In genomic region chr4:80839792-80840191, GRCh38 we compare ENCODE assay signal across 28 cellular contexts.
"Had no signal": no experiment of that assay in that cellular context is flagged by ENCODE, and none has a peak within 500 bp of the region (broad histone marks: within the 10 kb centered on the region; RNA-seq: fewer than 3 reads in every experiment).

No MANE protein-coding gene starts in this region.

- H3K36me3 ChIP-seq: neural progenitor cell, ovary, spleen, suprapubic skin, tibial artery, transverse colon, upper lobe of right lung, uterus had no signal

- H3K4me1 ChIP-seq: neural progenitor cell, parathyroid adenoma, psoas muscle, spleen, suprapubic skin, testis, tibial artery, transverse colon, upper lobe of right lung, uterus had no signal

- H3K27ac ChIP-seq: neural progenitor cell, ovary, parathyroid adenoma, psoas muscle, skin epidermis, spleen, suprapubic skin, testis, tibial artery, transverse colon, upper lobe of right lung, uterus had no signal

- H3K27me3 ChIP-seq: neural progenitor cell, ovary, spleen, suprapubic skin, testis, tibial artery, transverse colon, upper lobe of right lung, uterus had no signal

- ATAC-seq: natural killer cell; psoas muscle; right cardiac atrium; sciatic nerve; stimulated activated memory B cell treated with anti-CD40 and anti-IgM and Interleukin-4, amounts not matched to agents 10 μg/mL and 1 μg/mL and 100 μg/mL, for 72 hours; stimulated activated naive CD8-positive, alpha-beta T cell treated with anti-CD3 and anti-CD28 coated beads, Interleukin-15, amount 100 ng/mL, for 72 hours; stimulated activated naive CD8-positive, alpha-beta T cell treated with anti-CD3 and anti-CD28 coated beads, Interleukin-15, Interleukin-2, amounts not matched to agents 100 U/mL and 50 U/mL, for 24 hours; upper lobe of right lung had no signal

- H3K79me2 ChIP-seq: parathyroid adenoma had no signal

- H2AFZ ChIP-seq: neural progenitor cell, parathyroid adenoma had no signal

- H3K9ac ChIP-seq: neural progenitor cell, parathyroid adenoma had no signal

- H3K9me3 ChIP-seq: ovary, suprapubic skin, testis, tibial artery, transverse colon, upper lobe of right lung, uterus had no signal

- DNase-seq: natural killer cell; occipital lobe; ovary; posterior cingulate gyrus; psoas muscle; right cardiac atrium; spleen; stimulated activated CD4-positive, alpha-beta T cell treated with anti-CD3 and anti-CD28 coated beads, Interleukin-12 subunit alpha, Interleukin-12 subunit beta, amount 100 ng/mL, for 4 hours; stimulated activated CD4-positive, alpha-beta T cell treated with anti-CD3 and anti-CD28 coated beads, Interleukin-1b, Interleukin-23, amount 100 ng/mL, for 48 hours; stimulated activated CD4-positive, alpha-beta T cell treated with anti-CD3 and anti-CD28 coated beads, Interleukin-4, amount 100 ng/mL, for 1 hour; stimulated activated CD4-positive, alpha-beta T cell treated with anti-CD3 and anti-CD28 coated beads, Interleukin-4, amount 100 ng/mL, for 4 hours; stimulated activated CD8-positive, alpha-beta memory T cell treated with anti-CD3 and anti-CD28 coated beads, Interleukin-4, amount 100 ng/mL, for 48 hours; stimulated activated naive CD4-positive, alpha-beta T cell; stimulated activated naive CD8-positive, alpha-beta T cell treated with anti-CD3 and anti-CD28 coated beads, Interleukin-15, amount 100 ng/mL, for 72 hours; stimulated activated naive CD8-positive, alpha-beta T cell treated with anti-CD3 and anti-CD28 coated beads, Interleukin-15, Interleukin-2, amounts not matched to agents 100 U/mL and 50 U/mL, for 24 hours; substantia nigra; testis; tibial artery; transverse colon; upper lobe of right lung; uterus had no signal

- H3K4me3 ChIP-seq: neural progenitor cell, ovary, psoas muscle, skin epidermis, smooth muscle cell, spleen, suprapubic skin, testis, tibial artery, transverse colon, upper lobe of right lung, uterus had no signal

- H3K4me2 ChIP-seq: neural progenitor cell had no signal
